In the genomic region with DNA sequence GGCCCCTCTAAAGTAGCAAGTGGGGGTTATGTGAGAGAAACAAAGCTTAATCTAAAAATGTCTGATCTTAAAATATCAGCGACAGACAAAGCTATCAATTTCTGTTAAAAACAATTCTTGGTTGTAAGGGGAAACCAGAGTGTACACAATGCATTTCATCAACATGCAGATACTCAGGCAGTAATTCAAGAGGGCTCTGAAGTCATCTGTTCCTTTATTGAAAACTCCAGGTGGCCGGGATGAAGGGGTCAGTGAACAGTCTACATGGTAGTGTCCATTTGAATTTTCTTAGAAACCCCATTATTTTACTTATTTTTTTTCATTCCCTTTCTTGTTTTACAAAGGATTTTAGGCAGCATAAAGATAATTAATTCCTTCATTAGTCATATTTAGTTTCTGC, we compare ENCODE assay signal across 20 cellular contexts. TPM values are rescaled to one million over a fixed set of nuclear protein-coding genes. Genes with fewer than 3 reads are reported as not detected.
DNase-seq lines count a peak whose midpoint lies in the region; ATAC-seq and TF ChIP-seq lines count a peak whose summit lies in the region.
"Had no signal": no experiment of that assay in that cellular context is flagged by ENCODE, and none has a peak within 500 bp of the region (broad histone marks: within the 10 kb centered on the region; RNA-seq: fewer than 3 reads in every experiment).

No MANE protein-coding gene starts in this region.

- ATAC-seq in gastrocnemius medialis (peak; percentile 72 to 83), left lobe of liver (no peak)
- ATAC-seq in activated CD8-positive, alpha-beta T cell treated with anti-CD3 and anti-CD28 coated beads, Interleukin-2, amount 10 ng/mL, durations not matched to agents 7 days and 5 days = no peak
- ATAC-seq: activated T-cell treated with anti-CD3 and anti-CD28 coated beads, Interleukin-2, amount 50 U/mL, for 72 hours had no signal

- peaks cover 6% of the 10 kb centered on the region for H3K4me1 Mint-ChIP-seq in nephron progenitor cell
- no peaks in the 10 kb centered on the region for H3K4me1 Mint-ChIP-seq in activated CD8-positive, alpha-beta T cell treated with anti-CD3 and anti-CD28 coated beads, Interleukin-2, amount 10 ng/mL, durations not matched to agents 7 days and 5 days (ENCODE audit: low read depth)

- no peak overlapping the region for H3K4me3 ChIP-seq in gastrocnemius medialis
- H3K4me3 ChIP-seq: breast epithelium had no signal

- no peak overlapping the region for H3K27ac Mint-ChIP-seq in nephron progenitor cell
- no peak overlapping the region for H3K27ac Mint-ChIP-seq in activated CD8-positive, alpha-beta T cell treated with anti-CD3 and anti-CD28 coated beads, Interleukin-2, amount 10 ng/mL, durations not matched to agents 7 days and 5 days
- H3K27ac Mint-ChIP-seq: activated CD4-positive, alpha-beta memory T cell treated with anti-CD3 and anti-CD28 coated beads for 36 hours; activated naive CD8-positive, alpha-beta T cell; activated T-cell treated with anti-CD3 and anti-CD28 coated beads, Interleukin-2, amount 50 U/mL, for 72 hours; stimulated activated naive CD8-positive, alpha-beta T cell treated with anti-CD3 and anti-CD28 coated beads, Interleukin-15, Interleukin-2, amounts not matched to agents 100 ng/mL and 50 ng/mL, for 24 hours had no signal

- no peaks in the 10 kb centered on the region for H3K9me3 ChIP-seq in gastrocnemius medialis
- H3K9me3 ChIP-seq: breast epithelium had no signal

- in situ Hi-C loops in gastrocnemius medialis (cut with MboI; ENCODE audit: low sequenced_read_pairs in 4 of 4) = no loop called here

- H3K4me3 Mint-ChIP-seq in nephron progenitor cell = no peak overlapping the region
- no peak overlapping the region for H3K4me3 Mint-ChIP-seq in activated CD8-positive, alpha-beta T cell treated with anti-CD3 and anti-CD28 coated beads, Interleukin-2, amount 10 ng/mL, durations not matched to agents 7 days and 5 days
- H3K4me3 Mint-ChIP-seq: activated CD4-positive, alpha-beta memory T cell treated with anti-CD3 and anti-CD28 coated beads for 36 hours; activated naive CD8-positive, alpha-beta T cell; activated T-cell treated with anti-CD3 and anti-CD28 coated beads, Interleukin-2, amount 50 U/mL, for 72 hours; stimulated activated naive CD8-positive, alpha-beta T cell treated with anti-CD3 and anti-CD28 coated beads, Interleukin-15, Interleukin-2, amounts not matched to agents 100 ng/mL and 50 ng/mL, for 24 hours had no signal

- peak overlapping the region; percentile 83 to 95 (median 86) for H3K27ac ChIP-seq in gastrocnemius medialis
- H3K27ac ChIP-seq: breast epithelium, parathyroid adenoma had no signal

- TF ChIP-seq POLR2A in gastrocnemius medialis (IDR thresholded peaks at IDR 0.05) = peak in 1 of 2 donors; percentile 34

- CTCF ChIA-PET in activated CD8-positive, alpha-beta T cell treated with anti-CD3 and anti-CD28 coated beads, Interleukin-2, amount 10 ng/mL, durations not matched to agents 7 days and 5 days (lab: Charles Lee) = no interaction called here

- H3K9me3 Mint-ChIP-seq in nephron progenitor cell = no peaks in the 10 kb centered on the region
- H3K9me3 Mint-ChIP-seq in activated CD8-positive, alpha-beta T cell treated with anti-CD3 and anti-CD28 coated beads, Interleukin-2, amount 10 ng/mL, durations not matched to agents 7 days and 5 days (ENCODE audit: insufficient read depth) = no peaks in the 10 kb centered on the region
- H3K9me3 Mint-ChIP-seq: activated CD4-positive, alpha-beta memory T cell treated with anti-CD3 and anti-CD28 coated beads for 36 hours; activated T-cell treated with anti-CD3 and anti-CD28 coated beads, Interleukin-2, amount 50 U/mL, for 72 hours; stimulated activated naive CD8-positive, alpha-beta T cell treated with anti-CD3 and anti-CD28 coated beads, Interleukin-15, Interleukin-2, amounts not matched to agents 100 ng/mL and 50 ng/mL, for 24 hours had no signal

- POLR2A ChIA-PET in activated CD8-positive, alpha-beta T cell treated with anti-CD3 and anti-CD28 coated beads, Interleukin-2, amount 10 ng/mL, durations not matched to agents 7 days and 5 days (lab: Charles Lee) = no interaction called here

- TF ChIP-seq CTCF in gastrocnemius medialis (IDR thresholded peaks at IDR 0.05 in 4 of 5, conservative IDR thresholded peaks at IDR 0.05 in 1 of 5) = no peak
- TF ChIP-seq CTCF in nephron progenitor cell (IDR thresholded peaks at IDR 0.05) = no peak

- peak; percentile 34 for DNase-seq in NCI-H1092 (lab: John Stamatoyannopoulos, UW)
- no peak for DNase-seq in NCI-H1092 treated with DMSO at 0.1 percent for 48 hours (lab: John Stamatoyannopoulos, UW)
- DNase-seq in NCI-H510A (lab: John Stamatoyannopoulos, UW) = peak; percentile 22
- DNase-seq in dermis blood vessel endothelial cell = peak; percentile 15
- DNase-seq in gastrocnemius medialis = peak in 1 of 2 donors; percentile 44
- no peak for DNase-seq in nephron progenitor cell
- DNase-seq in left lobe of liver (ENCODE audit: low spot score) = no peak
- DNase-seq in activated CD8-positive, alpha-beta T cell treated with anti-CD3 and anti-CD28 coated beads, Interleukin-2, amount 10 ng/mL, durations not matched to agents 7 days and 5 days = no peak
- DNase-seq: 8988T; activated CD4-positive, alpha-beta memory T cell treated with anti-CD3 and anti-CD28 coated beads for 36 hours; activated T-cell treated with anti-CD3 and anti-CD28 coated beads, Interleukin-2, amount 50 U/mL, for 72 hours; effector CD4-positive, alpha-beta T cell; MM.1S; stimulated activated CD4-positive, alpha-beta T cell treated with anti-CD3 and anti-CD28 coated beads, Interleukin-12 subunit alpha, Interleukin-12 subunit beta, amount 100 ng/mL, for 4 hours; SW 1271 had no signal

- peaks cover 0 to 53% of the 10 kb centered on the region in 2 donors for H3K36me3 ChIP-seq in gastrocnemius medialis
- H3K36me3 ChIP-seq: breast epithelium had no signal

- no peaks in the 10 kb centered on the region for H3K27me3 ChIP-seq in gastrocnemius medialis
- H3K27me3 ChIP-seq: breast epithelium had no signal

- peaks cover 3% of the 10 kb centered on the region for H3K27me3 Mint-ChIP-seq in nephron progenitor cell (ENCODE audit: low read depth, poor library complexity)
- H3K27me3 Mint-ChIP-seq in activated CD8-positive, alpha-beta T cell treated with anti-CD3 and anti-CD28 coated beads, Interleukin-2, amount 10 ng/mL, durations not matched to agents 7 days and 5 days (ENCODE audit: low read depth) = no peaks in the 10 kb centered on the region
- H3K27me3 Mint-ChIP-seq: activated CD4-positive, alpha-beta memory T cell treated with anti-CD3 and anti-CD28 coated beads for 36 hours; stimulated activated naive CD8-positive, alpha-beta T cell treated with anti-CD3 and anti-CD28 coated beads, Interleukin-15, Interleukin-2, amounts not matched to agents 100 ng/mL and 50 ng/mL, for 24 hours had no signal

- H3K36me3 Mint-ChIP-seq in nephron progenitor cell (ENCODE audit: low read depth) = peaks cover 45% of the 10 kb centered on the region
- no peaks in the 10 kb centered on the region for H3K36me3 Mint-ChIP-seq in activated CD8-positive, alpha-beta T cell treated with anti-CD3 and anti-CD28 coated beads, Interleukin-2, amount 10 ng/mL, durations not matched to agents 7 days and 5 days (ENCODE audit: low read depth)
- H3K36me3 Mint-ChIP-seq: activated CD4-positive, alpha-beta memory T cell treated with anti-CD3 and anti-CD28 coated beads for 36 hours; activated naive CD8-positive, alpha-beta T cell had no signal

- H3K4me1 ChIP-seq in gastrocnemius medialis = peaks cover 34% of the 10 kb centered on the region in 2 donors
- H3K4me1 ChIP-seq: breast epithelium, parathyroid adenoma had no signal

- intact Hi-C loops in gastrocnemius medialis (cut with DNase I; ENCODE audit: low total_unique reads) = loop anchor here (10.0 kb wide), 1 partner anchor 180 kb away; no protein-coding TSS in a partner anchor

RNA-seq across cellular contexts. Expression of gene BTBD16, which starts 36.7 kb away (rescaled TPM):
- not detected in 2 replicates for total RNA-seq in dermis blood vessel endothelial cell
- total RNA-seq in gastrocnemius medialis = under 1 TPM in 2 of 4 donors, not detected in 2; 0.46 to 0.55 TPM
- total RNA-seq in left lobe of liver = 1.5 TPM
- total RNA-seq in activated CD8-positive, alpha-beta T cell treated with anti-CD3 and anti-CD28 coated beads, Interleukin-2, amount 10 ng/mL, durations not matched to agents 7 days and 5 days = not detected
- total RNA-seq: activated CD4-positive, alpha-beta memory T cell treated with anti-CD3 and anti-CD28 coated beads for 36 hours; activated T-cell treated with anti-CD3 and anti-CD28 coated beads, Interleukin-2, amount 50 U/mL, for 72 hours; left ventricle myocardium superior had no signal

Comparison
In these comparisons a context has a peak if more than half of its experiments do, and no peak if none do; other contexts are left out.
1. DNase-seq: peak in NCI-H1092 (single experiment), NCI-H510A (single experiment) and dermis blood vessel endothelial cell (single experiment); none in NCI-H1092 treated with DMSO at 0.1 percent for 48 hours (single experiment), nephron progenitor cell (single experiment), left lobe of liver (single experiment) and activated CD8-positive, alpha-beta T cell treated with anti-CD3 and anti-CD28 coated beads, Interleukin-2, amount 10 ng/mL, durations not matched to agents 7 days and 5 days (single experiment).
2. ATAC-seq: peak in gastrocnemius medialis (2 of 2); none in left lobe of liver (single experiment) and activated CD8-positive, alpha-beta T cell treated with anti-CD3 and anti-CD28 coated beads, Interleukin-2, amount 10 ng/mL, durations not matched to agents 7 days and 5 days (single experiment).